Comparison of ENCODE assay signal across 8 cellular contexts in the genomic region with DNA sequence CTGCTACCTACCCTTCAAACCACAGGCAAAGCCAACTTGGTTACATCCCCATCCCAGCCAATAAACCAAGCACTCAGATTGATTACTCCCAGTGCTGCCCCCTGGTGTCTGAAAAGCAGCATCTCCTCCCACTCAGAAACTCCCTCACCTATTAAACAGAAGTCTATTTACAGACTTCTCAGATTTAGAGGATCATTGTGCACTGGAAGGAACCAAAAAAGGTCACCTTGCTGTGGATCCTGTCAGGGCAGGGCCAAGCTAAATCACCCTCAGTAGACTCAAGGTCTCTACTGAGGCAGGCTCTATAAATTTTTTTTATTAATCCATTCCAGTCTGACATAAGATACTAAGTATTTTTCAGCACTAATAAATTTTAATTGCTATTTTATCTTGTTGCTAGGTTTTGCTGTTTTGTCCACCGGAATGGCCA. TPM values are rescaled to one million over a fixed set of nuclear protein-coding genes. Genes with fewer than 3 reads are reported as not detected.
DNase-seq lines count a peak whose midpoint lies in the region; ATAC-seq and TF ChIP-seq lines count a peak whose summit lies in the region.

No MANE protein-coding gene starts in this region.

- no peak for TF ChIP-seq POLR2A in Peyer's patch (IDR thresholded peaks at IDR 0.05)

- no peaks in the 10 kb centered on the region for H3K9me3 Mint-ChIP-seq in activated T-cell treated with anti-CD3 and anti-CD28 coated beads, Interleukin-2, amount 50 U/mL, for 24 hours
- no peaks in the 10 kb centered on the region for H3K9me3 Mint-ChIP-seq in nephron
- no peaks in the 10 kb centered on the region for H3K9me3 Mint-ChIP-seq in stimulated activated naive B cell treated with anti-CD40 and anti-IgM and Interleukin-4, amounts not matched to agents 10 μg/mL and 1 μg/mL and 100 μg/mL, for 72 hours

- no peaks in the 10 kb centered on the region for H3K4me1 ChIP-seq in Peyer's patch

- TF ChIP-seq CTCF in Peyer's patch (IDR thresholded peaks at IDR 0.05): peak; percentile 71 to 87 (median 86)
- TF ChIP-seq CTCF in fibroblast of mammary gland (conservative IDR thresholded peaks at IDR 0.05; ENCODE audit: control insufficient read depth, insufficient read depth, low read depth, low read length): peak; percentile 87
- peak; percentile 69 to 85 (median 85) for TF ChIP-seq CTCF in nephron (IDR thresholded peaks at IDR 0.05; ENCODE audit: unreplicated experiment in 3 of 3)

- no peak overlapping the region for H3K4me3 ChIP-seq in Peyer's patch
- H3K4me3 ChIP-seq in fibroblast of mammary gland (ENCODE audit: control insufficient read depth, low read depth, low read length): no peak overlapping the region

- H3K27me3 Mint-ChIP-seq in activated T-cell treated with anti-CD3 and anti-CD28 coated beads, Interleukin-2, amount 50 U/mL, for 24 hours: no peaks in the 10 kb centered on the region
- no peaks in the 10 kb centered on the region for H3K27me3 Mint-ChIP-seq in nephron (ENCODE audit: low read depth)
- no peaks in the 10 kb centered on the region for H3K27me3 Mint-ChIP-seq in stimulated activated naive B cell treated with anti-CD40 and anti-IgM and Interleukin-4, amounts not matched to agents 10 μg/mL and 1 μg/mL and 100 μg/mL, for 72 hours

- no peaks in the 10 kb centered on the region for H3K4me1 Mint-ChIP-seq in activated T-cell treated with anti-CD3 and anti-CD28 coated beads, Interleukin-2, amount 50 U/mL, for 24 hours (ENCODE audit: low read depth)
- H3K4me1 Mint-ChIP-seq in nephron: no peaks in the 10 kb centered on the region
- H3K4me1 Mint-ChIP-seq in stimulated activated naive B cell treated with anti-CD40 and anti-IgM and Interleukin-4, amounts not matched to agents 10 μg/mL and 1 μg/mL and 100 μg/mL, for 72 hours: no peaks in the 10 kb centered on the region

- H3K36me3 Mint-ChIP-seq in activated T-cell treated with anti-CD3 and anti-CD28 coated beads, Interleukin-2, amount 50 U/mL, for 24 hours (ENCODE audit: low read depth): peaks cover 99% of the 10 kb centered on the region
- peaks cover 66% of the 10 kb centered on the region for H3K36me3 Mint-ChIP-seq in nephron (ENCODE audit: low read depth)
- peaks cover 47 to 57% of the 10 kb centered on the region in 2 donors for H3K36me3 Mint-ChIP-seq in stimulated activated naive B cell treated with anti-CD40 and anti-IgM and Interleukin-4, amounts not matched to agents 10 μg/mL and 1 μg/mL and 100 μg/mL, for 72 hours

- no peak overlapping the region for H3K4me3 Mint-ChIP-seq in activated T-cell treated with anti-CD3 and anti-CD28 coated beads, Interleukin-2, amount 50 U/mL, for 24 hours
- H3K4me3 Mint-ChIP-seq in nephron: no peak overlapping the region
- no peak overlapping the region for H3K4me3 Mint-ChIP-seq in stimulated activated naive B cell treated with anti-CD40 and anti-IgM and Interleukin-4, amounts not matched to agents 10 μg/mL and 1 μg/mL and 100 μg/mL, for 72 hours

- no peaks in the 10 kb centered on the region for H3K9me3 ChIP-seq in Peyer's patch

- H3K27me3 ChIP-seq in Peyer's patch: no peaks in the 10 kb centered on the region

- peak; percentile 89 for DNase-seq in D341Med (ENCODE audit: low spot score)
- DNase-seq in Kasumi-1 (lab: John Stamatoyannopoulos, UW): peak; percentile 71 to 79
- peak in 2 of 3 donors; percentile 56 to 87 for DNase-seq in Peyer's patch
- peak; percentile 60 for DNase-seq in activated T-cell treated with anti-CD3 and anti-CD28 coated beads, Interleukin-2, amount 50 U/mL, for 24 hours
- DNase-seq in fibroblast of mammary gland (ENCODE audit: low read depth): peak; percentile 73
- DNase-seq in stimulated activated naive B cell treated with anti-CD40 and anti-IgM and Interleukin-4, amounts not matched to agents 10 μg/mL and 1 μg/mL and 100 μg/mL, for 72 hours: peak; percentile 36

- peaks cover 0 to 83% (median 0%) of the 10 kb centered on the region in 3 donors for H3K36me3 ChIP-seq in Peyer's patch

- ATAC-seq in stimulated activated naive B cell treated with anti-CD40 and anti-IgM and Interleukin-4, amounts not matched to agents 10 μg/mL and 1 μg/mL and 100 μg/mL, for 72 hours (replicated peaks): peak; percentile 80 to 85
- ATAC-seq in GM18907 (IDR thresholded peaks at IDR 0.05; ENCODE audit: unreplicated experiment): no peak

- no peak overlapping the region for H3K27ac ChIP-seq in Peyer's patch

- no peak overlapping the region for H3K27ac Mint-ChIP-seq in activated T-cell treated with anti-CD3 and anti-CD28 coated beads, Interleukin-2, amount 50 U/mL, for 24 hours
- H3K27ac Mint-ChIP-seq in nephron: no peak overlapping the region
- no peak overlapping the region for H3K27ac Mint-ChIP-seq in stimulated activated naive B cell treated with anti-CD40 and anti-IgM and Interleukin-4, amounts not matched to agents 10 μg/mL and 1 μg/mL and 100 μg/mL, for 72 hours

RNA-seq across cellular contexts. Expression of a gene that starts 17.6 kb away (rescaled TPM):
- not detected for total RNA-seq in Peyer's patch

RNA-seq across cellular contexts. Expression of a gene that starts 34.0 kb away (rescaled TPM):
- 100 to 1,000 TPM in 1 of 4 donors, 10 to 100 TPM in 3; 43.3 to 176 (median 69.8) TPM for total RNA-seq in Peyer's patch

RNA-seq across cellular contexts. Expression of a gene that starts 35.2 kb away (rescaled TPM):
- total RNA-seq in Peyer's patch: 1 to 10 TPM; 1.4 to 7.4 (median 2.5) TPM

RNA-seq across cellular contexts. Expression of a gene that starts 50.1 kb away (rescaled TPM):
- total RNA-seq in Peyer's patch: not detected

Comparison
In these comparisons a context has a peak if more than half of its experiments do, and no peak if none do; other contexts are left out.
1. DNase-seq: peak in every context shown above with its lines; median percentile 89 in D341Med; 75 in Kasumi-1; 73 in fibroblast of mammary gland; 72 in Peyer's patch; 60 in activated T-cell treated with anti-CD3 and anti-CD28 coated beads, Interleukin-2, amount 50 U/mL, for 24 hours; 36 in stimulated activated naive B cell treated with anti-CD40 and anti-IgM and Interleukin-4, amounts not matched to agents 10 μg/mL and 1 μg/mL and 100 μg/mL, for 72 hours.